ENCODE assay signal across 8 cellular contexts in genomic region chr6:26473758-26474438, GRCh38. TPM values are rescaled to one million over a fixed set of nuclear protein-coding genes. Genes with fewer than 3 reads are reported as not detected.
DNase-seq lines count a peak whose midpoint lies in the region; ATAC-seq and TF ChIP-seq lines count a peak whose summit lies in the region.

No MANE protein-coding gene starts in this region.

- ATAC-seq in GM19025 (IDR thresholded peaks at IDR 0.05; ENCODE audit: low read depth, unreplicated experiment) (peak; percentile 90), HG03280 (IDR thresholded peaks at IDR 0.05; ENCODE audit: unreplicated experiment) (peak; percentile 94)

- TF ChIP-seq CTCF in AG09309 (IDR thresholded peaks at IDR 0.05; ENCODE audit: control insufficient read depth, insufficient read depth, low read depth, low read length, missing control alignments) (no peak), lower leg skin (IDR thresholded peaks at IDR 0.05) (no peak)

- DNase-seq in AG09309 (ENCODE audit: low read depth): peak; percentile 81
- DNase-seq in NCI-H69 (lab: John Stamatoyannopoulos, UW): peak; percentile 94
- DNase-seq in activated CD4-positive, alpha-beta T cell treated with anti-CD3 and anti-CD28 coated beads, Interleukin-2, amount 50 U/mL, for 24 hours (ENCODE audit: low read depth in 1 of 2, low spot score in 1 of 2): peak; percentile 40 to 82
- peak; percentile 94 to 97 for DNase-seq in dermis microvascular lymphatic vessel endothelial cell (ENCODE audit: low read depth in 2 of 2)
- peak; percentile 89 to 96 for DNase-seq in lower leg skin (ENCODE audit: low spot score in 2 of 2)
- peak; percentile 43 to 70 (median 53) for DNase-seq in stimulated activated CD4-positive, alpha-beta T cell treated with anti-CD3 and anti-CD28 coated beads, TNF-alpha, amount 100 ng/mL, for 1 hour (ENCODE audit: low read depth in 3 of 3, low spot score in 1 of 3)

- TF ChIP-seq POLR2A in lower leg skin (IDR thresholded peaks at IDR 0.05): no peak

- intact Hi-C loops in lower leg skin (cut with DNase I; ENCODE audit: low total_unique reads): no loop called here

- H3K4me3 ChIP-seq in AG09309 (ENCODE audit: control insufficient read depth, low read depth, low read length) (peak overlapping the region; percentile 33), lower leg skin (ENCODE audit: low read depth, poor library complexity, severe bottlenecking) (no peak overlapping the region)

- 0 to 3% methylated on average over 12 of the region's 12 CpGs for WGBS in lower leg skin, 2 donors

RNA-seq across cellular contexts. Expression of gene BTN2A1, which starts 16.1 kb away (rescaled TPM):
- 6.0 and 7.0 TPM in 2 replicates for total RNA-seq in dermis microvascular lymphatic vessel endothelial cell
- total RNA-seq in lower leg skin: 10 to 100 TPM in 3 of 4 donors, 1 to 10 TPM in 1; 9.9 to 16.4 (median 12.0) TPM

RNA-seq across cellular contexts. Expression of gene BTN1A1, which starts 26.2 kb away (rescaled TPM):
- not detected in 2 replicates for total RNA-seq in dermis microvascular lymphatic vessel endothelial cell
- not detected for total RNA-seq in lower leg skin

RNA-seq across cellular contexts. Expression of gene BTN3A3, which starts 33.6 kb away (rescaled TPM):
- total RNA-seq in dermis microvascular lymphatic vessel endothelial cell: 8.9 and 12.1 TPM in 2 replicates
- total RNA-seq in lower leg skin: 10 to 100 TPM in 2 of 4 donors, 1 to 10 TPM in 2; 4.5 to 16.7 (median 11.3) TPM
